1 cellular context compared by ENCODE assay signal in the genomic region with DNA sequence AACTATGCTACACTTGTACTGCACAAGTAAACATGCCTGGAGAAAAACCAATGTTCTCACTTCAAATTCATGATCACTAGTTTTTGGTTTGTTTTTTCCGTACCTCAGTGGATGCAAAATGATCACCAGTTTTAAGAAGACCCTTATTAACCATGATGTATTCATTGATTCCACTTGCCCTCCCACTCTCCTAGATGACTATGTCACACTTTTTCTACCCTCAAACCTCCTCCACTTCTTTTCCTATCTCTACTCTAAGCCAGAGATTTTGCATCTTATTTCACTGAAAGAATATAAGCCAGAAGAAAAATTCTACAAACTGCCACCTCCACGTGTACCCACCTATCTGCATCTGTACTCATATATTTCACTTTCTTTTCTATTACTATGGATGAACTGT.
TF ChIP-seq lines count a peak whose summit lies in the region.

No MANE protein-coding gene starts in this region.

TF ChIP-seq in K562, 482 proteins besides CTCF, POLR2A, EP300 and RAD21:
- TF ChIP-seq ELF2 (CRISPR knock-in tag; IDR thresholded peaks at IDR 0.05) = no peak
- TF ChIP-seq, protein P1, sequence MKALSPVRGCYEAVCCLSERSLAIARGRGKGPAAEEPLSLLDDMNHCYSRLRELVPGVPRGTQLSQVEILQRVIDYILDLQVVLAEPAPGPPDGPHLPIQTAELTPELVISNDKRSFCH (CRISPR knock-in tag; IDR thresholded peaks at IDR 0.05) = no peak
- TF ChIP-seq, protein P1 (tag; IDR thresholded peaks at IDR 0.05) = no peak
- TF ChIP-seq ZNF668 (CRISPR knock-in tag; IDR thresholded peaks at IDR 0.05) = no peak
- TF ChIP-seq NFE2 (IDR thresholded peaks at IDR 0.05; ENCODE audit: low read depth) = no peak
- TF ChIP-seq, protein P2, sequence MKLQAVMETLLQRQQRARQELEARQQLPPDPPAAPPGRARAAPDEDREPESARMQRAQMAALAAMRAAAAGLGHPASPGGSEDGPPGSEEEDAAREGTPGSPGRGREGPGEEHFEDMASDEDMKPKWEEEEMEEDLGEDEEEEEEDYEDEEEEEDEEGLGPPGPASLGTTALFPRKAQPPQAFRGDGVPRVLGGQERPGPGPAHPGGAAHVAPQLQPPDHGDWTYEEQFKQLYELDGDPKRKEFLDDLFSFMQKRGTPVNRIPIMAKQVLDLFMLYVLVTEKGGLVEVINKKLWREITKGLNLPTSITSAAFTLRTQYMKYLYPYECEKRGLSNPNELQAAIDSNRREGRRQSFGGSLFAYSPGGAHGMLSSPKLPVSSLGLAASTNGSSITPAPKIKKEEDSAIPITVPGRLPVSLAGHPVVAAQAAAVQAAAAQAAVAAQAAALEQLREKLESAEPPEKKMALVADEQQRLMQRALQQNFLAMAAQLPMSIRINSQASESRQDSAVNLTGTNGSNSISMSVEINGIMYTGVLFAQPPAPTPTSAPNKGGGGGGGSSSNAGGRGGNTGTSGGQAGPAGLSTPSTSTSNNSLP (IDR thresholded peaks at IDR 0.05; ENCODE audit: borderline replicate concordance, low read depth, low read length) = no peak
- no peak for TF ChIP-seq C11orf30 (IDR thresholded peaks at IDR 0.05; ENCODE audit: low read depth)
- no peak for TF ChIP-seq FOXJ2 (tag; IDR thresholded peaks at IDR 0.05)
- TF ChIP-seq, protein P3, sequence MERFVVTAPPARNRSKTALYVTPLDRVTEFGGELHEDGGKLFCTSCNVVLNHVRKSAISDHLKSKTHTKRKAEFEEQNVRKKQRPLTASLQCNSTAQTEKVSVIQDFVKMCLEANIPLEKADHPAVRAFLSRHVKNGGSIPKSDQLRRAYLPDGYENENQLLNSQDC (CRISPR knock-in tag; IDR thresholded peaks at IDR 0.05) = no peak
- no peak for TF ChIP-seq MEF2D (tag; conservative IDR thresholded peaks at IDR 0.05; ENCODE audit: low read depth)
